19 cellular contexts compared by ENCODE assay signal in the genomic region with DNA sequence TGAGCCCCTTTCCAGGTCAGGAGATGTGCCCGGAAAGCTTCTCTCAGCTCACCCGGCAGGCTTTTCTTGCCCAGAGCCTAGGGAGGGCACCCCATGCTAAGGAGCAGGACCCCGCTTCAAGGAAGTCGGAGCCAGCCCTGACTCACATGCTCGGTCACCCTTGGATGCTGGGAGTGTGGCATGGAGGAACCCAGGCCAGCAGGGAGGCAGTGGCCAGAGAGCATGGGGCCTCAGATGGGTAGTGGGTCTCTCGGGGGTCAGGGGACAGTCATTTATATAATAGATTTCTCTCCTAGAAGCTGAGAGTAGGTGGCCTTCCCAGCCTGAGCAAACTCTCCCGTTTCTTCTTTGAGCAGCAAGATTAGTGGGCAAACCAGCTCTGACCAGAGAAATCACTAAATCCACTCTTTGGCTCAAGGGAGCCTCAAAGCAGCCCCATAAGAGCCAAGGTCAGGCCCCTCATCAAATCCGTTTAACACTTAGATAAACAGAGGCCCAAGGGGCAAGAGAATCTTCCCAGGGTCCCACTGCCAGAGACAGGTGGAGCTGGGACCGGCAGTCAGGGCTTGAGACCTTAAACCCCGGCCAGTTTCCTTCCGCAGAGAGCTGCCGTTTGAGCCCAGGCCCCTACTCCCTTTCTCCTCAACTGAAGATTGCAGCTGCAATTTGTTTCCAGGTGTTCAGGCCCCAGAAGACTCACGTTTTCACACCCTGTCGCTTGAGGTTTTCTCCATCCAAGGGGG.
DNase-seq lines count a peak whose midpoint lies in the region; ATAC-seq and TF ChIP-seq lines count a peak whose summit lies in the region.
"Had no signal": no experiment of that assay in that cellular context is flagged by ENCODE, and none has a peak within 500 bp of the region (broad histone marks: within the 10 kb centered on the region; RNA-seq: fewer than 3 reads in every experiment).

No MANE protein-coding gene starts in this region.

- H3K9me3 Mint-ChIP-seq in chondrocyte (ENCODE audit: low read depth) (no peaks in the 10 kb centered on the region), neural crest cell (no peaks in the 10 kb centered on the region)
- H3K9me3 Mint-ChIP-seq in activated T-cell treated with anti-CD3 and anti-CD28 coated beads, Interleukin-2, amount 50 U/mL, for 4 hours, result no peaks in the 10 kb centered on the region

- TF ChIP-seq CTCF in right atrium auricular region (IDR thresholded peaks at IDR 0.05), result no peak
- no peak for TF ChIP-seq CTCF in chondrocyte (IDR thresholded peaks at IDR 0.05)
- no peak for TF ChIP-seq CTCF in neural crest cell (conservative IDR thresholded peaks at IDR 0.05)

- no peak overlapping the region for H3K27ac Mint-ChIP-seq in chondrocyte (ENCODE audit: unreplicated experiment)
- H3K27ac Mint-ChIP-seq in neural crest cell (ENCODE audit: unreplicated experiment), result peak overlapping the region; percentile 27
- H3K27ac Mint-ChIP-seq: CD4-positive, CD25-positive, alpha-beta regulatory T cell had no signal

- H3K9me3 ChIP-seq in right atrium auricular region, result no peaks in the 10 kb centered on the region
- H3K9me3 ChIP-seq: Caco-2, SJSA1 had no signal

- H3K27me3 Mint-ChIP-seq in chondrocyte (ENCODE audit: low read depth) (peaks cover 19% of the 10 kb centered on the region), neural crest cell (ENCODE audit: low read depth) (peaks cover 14% of the 10 kb centered on the region)
- H3K27me3 Mint-ChIP-seq in activated T-cell treated with anti-CD3 and anti-CD28 coated beads, Interleukin-2, amount 50 U/mL, for 4 hours (ENCODE audit: low read depth), result peaks cover 2% of the 10 kb centered on the region
- H3K27me3 Mint-ChIP-seq: CD4-positive, CD25-positive, alpha-beta regulatory T cell had no signal

- H3K27me3 ChIP-seq in right atrium auricular region, result no peaks in the 10 kb centered on the region
- H3K27me3 ChIP-seq: SJSA1 had no signal

- no peak overlapping the region for H3K27ac ChIP-seq in right atrium auricular region
- H3K27ac ChIP-seq: SJSA1 had no signal

- no peak overlapping the region for H3K4me3 ChIP-seq in right atrium auricular region
- H3K4me3 ChIP-seq: SJSA1 had no signal

- H3K36me3 ChIP-seq in right atrium auricular region, result no peaks in the 10 kb centered on the region
- H3K36me3 ChIP-seq: SJSA1 had no signal

- H3K36me3 Mint-ChIP-seq in chondrocyte (ENCODE audit: low read depth), result no peaks in the 10 kb centered on the region
- H3K36me3 Mint-ChIP-seq in neural crest cell (ENCODE audit: low read depth), result no peaks in the 10 kb centered on the region
- no peaks in the 10 kb centered on the region for H3K36me3 Mint-ChIP-seq in activated T-cell treated with anti-CD3 and anti-CD28 coated beads, Interleukin-2, amount 50 U/mL, for 4 hours (ENCODE audit: insufficient read depth)
- H3K36me3 Mint-ChIP-seq: CD4-positive, CD25-positive, alpha-beta regulatory T cell had no signal

- no peaks in the 10 kb centered on the region for H3K4me1 ChIP-seq in right atrium auricular region
- H3K4me1 ChIP-seq: SJSA1 had no signal

- H3K4me3 Mint-ChIP-seq in chondrocyte (ENCODE audit: unreplicated experiment) (no peak overlapping the region), neural crest cell (no peak overlapping the region)
- H3K4me3 Mint-ChIP-seq in activated T-cell treated with anti-CD3 and anti-CD28 coated beads, Interleukin-2, amount 50 U/mL, for 4 hours, result no peak overlapping the region
- H3K4me3 Mint-ChIP-seq: CD4-positive, CD25-positive, alpha-beta regulatory T cell had no signal

- H3K4me1 Mint-ChIP-seq in chondrocyte (ENCODE audit: low read depth) (peaks cover 4% of the 10 kb centered on the region), neural crest cell (no peaks in the 10 kb centered on the region)
- no peaks in the 10 kb centered on the region for H3K4me1 Mint-ChIP-seq in activated T-cell treated with anti-CD3 and anti-CD28 coated beads, Interleukin-2, amount 50 U/mL, for 4 hours (ENCODE audit: low read depth)
- H3K4me1 Mint-ChIP-seq: CD4-positive, CD25-positive, alpha-beta regulatory T cell had no signal

- DNase-seq in right atrium auricular region (ENCODE audit: low spot score) (peak; percentile 46), Right ventricle myocardium inferior (ENCODE audit: missing footprints) (no peak), chondrocyte (ENCODE audit: low spot score) (peak; percentile 74), neural crest cell (ENCODE audit: low read depth, low spot score) (no peak)
- no peak for DNase-seq in stimulated activated naive CD4-positive, alpha-beta T cell (lab: John Stamatoyannopoulos, UW)
- DNase-seq in activated T-cell treated with anti-CD3 and anti-CD28 coated beads, Interleukin-2, amount 50 U/mL, for 4 hours, result no peak
- DNase-seq: Caco-2; CD4-positive, CD25-positive, alpha-beta regulatory T cell; HCEC 1CT; KBM-7; MV-4-11; NCI-H1417 treated with DMSO at 0.1 percent for 48 hours; NCI-H2029; NCI-H2171 treated with DMSO at 0.1 percent for 48 hours; NCI-H446 treated with DMSO at 0.1 percent for 48 hours; OCI-M1; RPMI8226 had no signal

- ATAC-seq in Right ventricle myocardium inferior (no peak), GM18873 (IDR thresholded peaks at IDR 0.05; ENCODE audit: low FRiP score, unreplicated experiment) (no peak)
- ATAC-seq in activated T-cell treated with anti-CD3 and anti-CD28 coated beads, Interleukin-2, amount 50 U/mL, for 4 hours, result no peak

- intact Hi-C loops in Right ventricle myocardium inferior (cut with DNase I), result no loop called here

Comparison
In these comparisons a context has a peak if more than half of its experiments do, and no peak if none do; other contexts are left out.
1. DNase-seq: peak in right atrium auricular region (single experiment) and chondrocyte (single experiment); none in Right ventricle myocardium inferior (single experiment), neural crest cell (single experiment), stimulated activated naive CD4-positive, alpha-beta T cell (0 of 6) and activated T-cell treated with anti-CD3 and anti-CD28 coated beads, Interleukin-2, amount 50 U/mL, for 4 hours (single experiment).